12 cellular contexts compared by ENCODE assay signal in the genomic region with DNA sequence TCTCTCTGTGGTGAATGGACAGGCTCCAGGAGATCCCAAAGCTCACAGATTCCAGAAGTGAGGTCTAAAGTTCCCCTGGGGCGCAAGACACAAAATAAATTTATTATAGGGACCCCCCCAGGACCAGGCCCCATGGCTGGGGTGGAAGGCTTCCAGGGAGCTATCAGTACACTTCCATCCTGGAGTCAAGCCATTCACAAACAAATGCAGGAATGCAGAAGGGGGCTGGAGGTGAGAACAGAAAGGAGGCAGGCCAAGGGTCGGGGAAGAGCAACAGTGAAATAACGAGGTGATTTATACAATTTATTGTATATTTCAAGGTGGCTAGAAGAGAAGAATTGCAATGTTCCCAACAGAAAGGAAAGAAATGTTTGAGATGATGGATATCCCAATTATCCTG.
DNase-seq lines count a peak whose midpoint lies in the region; ATAC-seq and TF ChIP-seq lines count a peak whose summit lies in the region.
"Had no signal": no experiment of that assay in that cellular context is flagged by ENCODE, and none has a peak within 500 bp of the region (broad histone marks: within the 10 kb centered on the region; RNA-seq: fewer than 3 reads in every experiment).

No MANE protein-coding gene starts in this region.

- H4K91ac ChIP-seq in trophoblast cell (ENCODE audit: low read depth, low read length) = no peak overlapping the region

- no peak overlapping the region for H3K4me3 ChIP-seq in HL-60 (replicated peaks; ENCODE audit: insufficient read depth, low read length)
- H3K4me3 ChIP-seq in trophoblast cell (ENCODE audit: low read depth, low read length) = peak overlapping the region; percentile 27
- H3K4me3 ChIP-seq: A549 had no signal

- H3K18ac ChIP-seq in trophoblast cell (ENCODE audit: low read length) = no peak overlapping the region

- no peak overlapping the region for H3K23ac ChIP-seq in trophoblast cell (ENCODE audit: low read length)

- no peaks in the 10 kb centered on the region for H3K36me3 ChIP-seq in trophoblast cell (ENCODE audit: control insufficient read depth in 1 of 2, insufficient read depth in 2 of 2, low read length in 2 of 2)
- H3K36me3 ChIP-seq: BE2C had no signal

- H3K4ac ChIP-seq in trophoblast cell (ENCODE audit: low read depth, low read length) = no peak overlapping the region

- H3K4me2 ChIP-seq in trophoblast cell (ENCODE audit: low read length) = no peak overlapping the region
- H3K4me2 ChIP-seq: A549 had no signal

- no peak overlapping the region for H3K14ac ChIP-seq in trophoblast cell (ENCODE audit: low read length)

- H3K9ac ChIP-seq in trophoblast cell (ENCODE audit: low read length) = no peak overlapping the region

- peaks cover 2% of the 10 kb centered on the region for H3K9me3 ChIP-seq in trophoblast cell (ENCODE audit: insufficient read depth, low read depth, low read length)
- H3K9me3 ChIP-seq: A549, BE2C, Caco-2 had no signal

- no peak for ATAC-seq in HG02763 (IDR thresholded peaks at IDR 0.05; ENCODE audit: unreplicated experiment)
- ATAC-seq: A549 had no signal

- no peak overlapping the region for H4K8ac ChIP-seq in trophoblast cell (ENCODE audit: low read depth, low read length)

- H3K27ac ChIP-seq in HL-60 (replicated peaks) (peak overlapping the region; percentile 97), trophoblast cell (ENCODE audit: low read depth, low read length) (no peak overlapping the region)
- H3K27ac ChIP-seq: A549 had no signal

- H2BK120ac ChIP-seq in trophoblast cell (ENCODE audit: insufficient read depth, low read length, poor library complexity) = no peak overlapping the region

- H3K27me3 ChIP-seq in HL-60 (ENCODE audit: insufficient read depth, poor library complexity, severe bottlenecking) (no peaks in the 10 kb centered on the region), trophoblast cell (ENCODE audit: insufficient read depth, low read length) (no peaks in the 10 kb centered on the region)
- H3K27me3 ChIP-seq: BE2C had no signal

- H3K79me1 ChIP-seq in trophoblast cell (ENCODE audit: low read length) = no peaks in the 10 kb centered on the region

- no peak overlapping the region for H4K12ac ChIP-seq in trophoblast cell (ENCODE audit: low read depth, low read length)

- no peaks in the 10 kb centered on the region for H3K4me1 ChIP-seq in trophoblast cell (ENCODE audit: control insufficient read depth in 1 of 2, insufficient read depth in 2 of 2, low read length in 2 of 2)
- H3K4me1 ChIP-seq: BE2C had no signal

- no CpG with 5 or more reads among the region's 3 CpGs for WGBS in trophoblast cell (ENCODE audit: extremely low coverage, insufficient coverage, insufficient read length)

- no peak for TF ChIP-seq CTCF in HL-60 (IDR thresholded peaks at IDR 0.05; ENCODE audit: insufficient read depth, low read length)

- DNase-seq in HL-60 (ENCODE audit: low read depth in 1 of 2, low spot score in 1 of 2) (no peak), iPS-NIHi11 (ENCODE audit: low spot score) (peak; percentile 31), trophoblast cell (no peak), NCI-H1694 treated with DMSO at 0.1 percent for 48 hours (lab: John Stamatoyannopoulos, UW) (no peak), NCI-H1436 treated with DMSO at 0.1 percent for 48 hours (lab: John Stamatoyannopoulos, UW) (no peak)
- DNase-seq: BE2C; Caco-2; CD8-positive, alpha-beta memory T cell; GF-D8; H7 had no signal

- no peak overlapping the region for H2BK12ac ChIP-seq in trophoblast cell (ENCODE audit: low read length)

- no peaks in the 10 kb centered on the region for H3K79me2 ChIP-seq in trophoblast cell (ENCODE audit: control insufficient read depth, insufficient read depth, low read length, poor library complexity)

- no peak overlapping the region for H2AK5ac ChIP-seq in trophoblast cell (ENCODE audit: low read length)

- no peak overlapping the region for H2BK5ac ChIP-seq in trophoblast cell (ENCODE audit: low read depth, low read length, poor library complexity)

- no peak overlapping the region for H2AFZ ChIP-seq in trophoblast cell (ENCODE audit: insufficient read depth, low read length, poor library complexity)
